In genomic region chr10:87760195-87760905, GRCh38 we compare ENCODE assay signal across 1 cellular context.
TF ChIP-seq lines count a peak whose summit lies in the region.

No MANE protein-coding gene starts in this region.

TF ChIP-seq in SK-N-SH, 30 proteins besides CTCF, POLR2A, EP300 and RAD21 (continued from another document):
- TF ChIP-seq, protein P1, sequence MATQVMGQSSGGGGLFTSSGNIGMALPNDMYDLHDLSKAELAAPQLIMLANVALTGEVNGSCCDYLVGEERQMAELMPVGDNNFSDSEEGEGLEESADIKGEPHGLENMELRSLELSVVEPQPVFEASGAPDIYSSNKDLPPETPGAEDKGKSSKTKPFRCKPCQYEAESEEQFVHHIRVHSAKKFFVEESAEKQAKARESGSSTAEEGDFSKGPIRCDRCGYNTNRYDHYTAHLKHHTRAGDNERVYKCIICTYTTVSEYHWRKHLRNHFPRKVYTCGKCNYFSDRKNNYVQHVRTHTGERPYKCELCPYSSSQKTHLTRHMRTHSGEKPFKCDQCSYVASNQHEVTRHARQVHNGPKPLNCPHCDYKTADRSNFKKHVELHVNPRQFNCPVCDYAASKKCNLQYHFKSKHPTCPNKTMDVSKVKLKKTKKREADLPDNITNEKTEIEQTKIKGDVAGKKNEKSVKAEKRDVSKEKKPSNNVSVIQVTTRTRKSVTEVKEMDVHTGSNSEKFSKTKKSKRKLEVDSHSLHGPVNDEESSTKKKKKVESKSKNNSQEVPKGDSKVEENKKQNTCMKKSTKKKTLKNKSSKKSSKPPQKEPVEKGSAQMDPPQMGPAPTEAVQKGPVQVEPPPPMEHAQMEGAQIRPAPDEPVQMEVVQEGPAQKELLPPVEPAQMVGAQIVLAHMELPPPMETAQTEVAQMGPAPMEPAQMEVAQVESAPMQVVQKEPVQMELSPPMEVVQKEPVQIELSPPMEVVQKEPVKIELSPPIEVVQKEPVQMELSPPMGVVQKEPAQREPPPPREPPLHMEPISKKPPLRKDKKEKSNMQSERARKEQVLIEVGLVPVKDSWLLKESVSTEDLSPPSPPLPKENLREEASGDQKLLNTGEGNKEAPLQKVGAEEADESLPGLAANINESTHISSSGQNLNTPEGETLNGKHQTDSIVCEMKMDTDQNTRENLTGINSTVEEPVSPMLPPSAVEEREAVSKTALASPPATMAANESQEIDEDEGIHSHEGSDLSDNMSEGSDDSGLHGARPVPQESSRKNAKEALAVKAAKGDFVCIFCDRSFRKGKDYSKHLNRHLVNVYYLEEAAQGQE (IDR thresholded peaks at IDR 0.05; ENCODE audit: low read depth, low read length): no peak
- no peak for TF ChIP-seq FOXJ3 (CRISPR knock-in tag; IDR thresholded peaks at IDR 0.05)
